In the genomic region with DNA sequence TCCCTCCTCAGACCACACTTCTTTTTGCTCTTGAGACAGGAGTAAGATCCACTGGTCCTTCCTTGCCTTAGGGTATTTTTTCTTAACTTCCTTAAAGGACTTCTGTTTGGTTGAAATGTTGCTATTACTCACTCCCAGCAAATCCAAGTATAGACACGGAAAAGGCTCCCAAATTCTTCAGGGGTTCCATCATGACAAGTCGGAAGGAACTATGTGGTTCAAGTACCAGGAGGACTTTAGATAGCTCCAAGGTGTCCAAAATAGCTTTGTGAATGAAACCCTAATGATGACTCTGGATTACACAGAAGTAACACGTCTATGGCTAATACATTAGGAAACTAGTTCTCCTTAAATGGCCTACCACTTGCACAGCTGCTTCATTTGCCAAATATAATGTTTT, we compare ENCODE assay signal across 14 cellular contexts.
"Had no signal": no experiment of that assay in that cellular context is flagged by ENCODE, and none has a peak within 500 bp of the region (broad histone marks: within the 10 kb centered on the region; RNA-seq: fewer than 3 reads in every experiment).

No MANE protein-coding gene starts in this region.

- ATAC-seq: stimulated activated effector memory CD8-positive, alpha-beta T cell treated with anti-CD3 and anti-CD28 coated beads, Interleukin-12 subunit alpha, Interleukin-12 subunit beta, amount 100 ng/mL, for 72 hours had no signal

- H3K36me3 ChIP-seq: cardiac muscle cell, sigmoid colon had no signal

- DNase-seq: activated CD4-positive, alpha-beta T cell treated with anti-CD3 and anti-CD28 coated beads, Interleukin-2, amount 50 U/mL, for 4 hours; activated CD4-positive, CD25-positive, alpha-beta regulatory T cell treated with anti-CD3 and anti-CD28 coated beads, Interleukin-2, amount 50 U/mL, for 72 hours; activated naive CD4-positive, alpha-beta T cell treated with Interleukin-2 at 50 U/mL for 16 hours; activated T-cell treated with anti-CD3 and anti-CD28 coated beads for 4 hours; dorsolateral prefrontal cortex; endodermal cell; erythroblast; glutamatergic neuron; hypothalamus; kidney; sigmoid colon; T-helper 9 cell had no signal

- H3K4me3 ChIP-seq: cardiac muscle cell, dorsolateral prefrontal cortex, sigmoid colon had no signal

- H3K27ac ChIP-seq: cardiac muscle cell, dorsolateral prefrontal cortex, sigmoid colon had no signal

- H3K9me3 ChIP-seq: sigmoid colon had no signal

- H3K27me3 ChIP-seq: cardiac muscle cell, dorsolateral prefrontal cortex, sigmoid colon had no signal
